1 cellular context compared by ENCODE assay signal in genomic region chr5:135027699-135028615, GRCh38.
TF ChIP-seq lines count a peak whose summit lies in the region.

No MANE protein-coding gene starts in this region.

TF ChIP-seq in IMR-90, 13 proteins besides CTCF, POLR2A, EP300 and RAD21 (continued from another document):
- TF ChIP-seq ELK1 (IDR thresholded peaks at IDR 0.05; ENCODE audit: borderline replicate concordance, low read depth, low read length), result no peak
